ENCODE assay signal across 1 cellular context in genomic region chr17:1905190-1905919, GRCh38.
TF ChIP-seq lines count a peak whose summit lies in the region.

No MANE protein-coding gene starts in this region.

TF ChIP-seq in K562, 482 proteins besides CTCF, POLR2A, EP300 and RAD21:
- TF ChIP-seq MGA (IDR thresholded peaks at IDR 0.05) (no peak), ELF1 (tag; IDR thresholded peaks at IDR 0.05) (no peak), ETV6 (IDR thresholded peaks at IDR 0.05; ENCODE audit: borderline replicate concordance in 1 of 2, low read depth in 2 of 2, low read length in 1 of 2) (no peak), ETV6 (CRISPR knock-in tag; IDR thresholded peaks at IDR 0.05; ENCODE audit: borderline replicate concordance) (no peak), KDM4B (IDR thresholded peaks at IDR 0.05; ENCODE audit: borderline replicate concordance in 2 of 2, low read depth in 1 of 2) (no peak), CHD1 (IDR thresholded peaks at IDR 0.05; ENCODE audit: low read length) (no peak), ESRRA (IDR thresholded peaks at IDR 0.05; ENCODE audit: borderline replicate concordance, low read depth) (no peak), MTA1 (IDR thresholded peaks at IDR 0.05; ENCODE audit: borderline replicate concordance) (no peak), SLC30A9 (CRISPR knock-in tag; IDR thresholded peaks at IDR 0.05) (no peak), ZNF134 (CRISPR knock-in tag; conservative IDR thresholded peaks at IDR 0.05) (no peak), ZNF778 (CRISPR knock-in tag; IDR thresholded peaks at IDR 0.05) (no peak), KLF6 (CRISPR knock-in tag; IDR thresholded peaks at IDR 0.05; ENCODE audit: borderline replicate concordance) (no peak), ZSCAN32 (CRISPR knock-in tag; IDR thresholded peaks at IDR 0.05) (no peak), E2F6 (IDR thresholded peaks at IDR 0.05; ENCODE audit: borderline replicate concordance in 1 of 2, extremely low read depth in 1 of 2, insufficient read depth in 1 of 2, insufficient read length in 1 of 2, low read depth in 1 of 2, low read length in 1 of 2, poor library complexity in 1 of 2, severe bottlenecking in 1 of 2) (peak in 1 of 2 experiments; percentile 19), HOXB6 (CRISPR knock-in tag; IDR thresholded peaks at IDR 0.05; ENCODE audit: borderline replicate concordance) (no peak), BHLHE40 (IDR thresholded peaks at IDR 0.05; ENCODE audit: low read length) (peak; percentile 59), MXI1 (IDR thresholded peaks at IDR 0.05; ENCODE audit: low read depth, low read length) (no peak), HLTF (IDR thresholded peaks at IDR 0.05) (no peak), PKNOX1 (IDR thresholded peaks at IDR 0.05) (peak; percentile 78), CBX2 (IDR thresholded peaks at IDR 0.05; ENCODE audit: insufficient read depth, low read length, poor library complexity, severe bottlenecking) (no peak), ZBED1 (IDR thresholded peaks at IDR 0.05) (no peak), ZNF699 (CRISPR knock-in tag; IDR thresholded peaks at IDR 0.05; ENCODE audit: insufficient replicate concordance) (no peak)
